32 cellular contexts compared by ENCODE assay signal in genomic region chr2:113920996-113921395, GRCh38. TPM values are rescaled to one million over a fixed set of nuclear protein-coding genes. Genes with fewer than 3 reads are reported as not detected.
DNase-seq lines count a peak whose midpoint lies in the region; ATAC-seq, FAIRE-seq and TF ChIP-seq lines count a peak whose summit lies in the region.
"Had no signal": no experiment of that assay in that cellular context is flagged by ENCODE, and none has a peak within 500 bp of the region (broad histone marks: within the 10 kb centered on the region; RNA-seq: fewer than 3 reads in every experiment).

No MANE protein-coding gene starts in this region.

- H3K27me3 ChIP-seq in naive thymus-derived CD4-positive, alpha-beta T cell (ENCODE audit: control insufficient read depth in 2 of 2, insufficient read depth in 2 of 2, low read length in 2 of 2), result no peaks in the 10 kb centered on the region
- no peaks in the 10 kb centered on the region for H3K27me3 ChIP-seq in smooth muscle cell (ENCODE audit: low read depth)
- H3K27me3 ChIP-seq: body of pancreas, esophagus squamous epithelium, pancreas had no signal

- H3K9ac ChIP-seq in smooth muscle cell (ENCODE audit: low read depth), result no peak overlapping the region
- H3K9ac ChIP-seq: KMS-11 had no signal

- H3K79me2 ChIP-seq in smooth muscle cell (ENCODE audit: low read depth), result peaks cover 100% of the 10 kb centered on the region

- peaks cover 100% of the 10 kb centered on the region for H4K20me1 ChIP-seq in smooth muscle cell (ENCODE audit: low read depth)

- no peak overlapping the region for H3K4me3 ChIP-seq in naive thymus-derived CD4-positive, alpha-beta T cell (ENCODE audit: low read length)
- no peak overlapping the region for H3K4me3 ChIP-seq in smooth muscle cell
- H3K4me3 ChIP-seq: body of pancreas, esophagus squamous epithelium, pancreas had no signal

- FAIRE-seq in GM19239 (lab: Jason Lieb, UNC), result peak; percentile 44
- FAIRE-seq: D721Med, endometrium, pancreas had no signal

- H3K9me3 Mint-ChIP-seq in activated CD8-positive, alpha-beta T cell treated with anti-CD3 and anti-CD28 coated beads for 36 hours, result peaks cover 2% of the 10 kb centered on the region
- no peaks in the 10 kb centered on the region for H3K9me3 Mint-ChIP-seq in activated CD8-positive, alpha-beta T cell treated with anti-CD3 and anti-CD28 coated beads, Interleukin-2, amount 10 ng/mL, durations not matched to agents 7 days and 5 days (ENCODE audit: insufficient read depth)
- no peaks in the 10 kb centered on the region for H3K9me3 Mint-ChIP-seq in naive thymus-derived CD4-positive, alpha-beta T cell
- H3K9me3 Mint-ChIP-seq: H9; nephron progenitor cell; T-helper 1 cell treated with Interleukin-12 subunit alpha and Interleukin-12 subunit beta and Interleukin-4 antibody, amounts not matched to agents 30 μg/mL and 1 μg/mL, for 36 hours had no signal

- peak overlapping the region; percentile 28 for H3K27ac Mint-ChIP-seq in activated CD8-positive, alpha-beta T cell treated with anti-CD3 and anti-CD28 coated beads for 36 hours
- no peak overlapping the region for H3K27ac Mint-ChIP-seq in activated CD8-positive, alpha-beta T cell treated with anti-CD3 and anti-CD28 coated beads, Interleukin-2, amount 10 ng/mL, durations not matched to agents 7 days and 5 days
- H3K27ac Mint-ChIP-seq in naive thymus-derived CD4-positive, alpha-beta T cell, result peak overlapping the region in 2 of 9 donors; percentile 11 to 89
- H3K27ac Mint-ChIP-seq: H9; nephron progenitor cell; T-helper 1 cell treated with Interleukin-12 subunit alpha and Interleukin-12 subunit beta and Interleukin-4 antibody, amounts not matched to agents 30 μg/mL and 1 μg/mL, for 36 hours had no signal

- no peak for TF ChIP-seq CTCF in activated CD8-positive, alpha-beta T cell treated with anti-CD3 and anti-CD28 coated beads for 36 hours (IDR thresholded peaks at IDR 0.05)
- TF ChIP-seq CTCF in smooth muscle cell (IDR thresholded peaks at IDR 0.05; ENCODE audit: borderline replicate concordance, insufficient read depth, poor library complexity, severe bottlenecking), result no peak

- DNase-seq in activated CD8-positive, alpha-beta T cell treated with anti-CD3 and anti-CD28 coated beads for 36 hours, result no peak
- no peak for DNase-seq in activated CD8-positive, alpha-beta T cell treated with anti-CD3 and anti-CD28 coated beads, Interleukin-2, amount 10 ng/mL, durations not matched to agents 7 days and 5 days
- DNase-seq in GM19239 (ENCODE audit: insufficient read length, low spot score) (no peak), astrocyte of the hippocampus (ENCODE audit: low read depth, low spot score) (peak; percentile 44), smooth muscle cell (lab: John Stamatoyannopoulos, UW; ENCODE audit: unreplicated experiment) (no peak), NCI-H1694 (lab: John Stamatoyannopoulos, UW) (no peak)
- DNase-seq in naive thymus-derived CD4-positive, alpha-beta T cell, result no peak
- DNase-seq in central memory CD4-positive, alpha-beta T cell, result no peak
- DNase-seq: activated CD4-positive, alpha-beta T cell treated with anti-CD3 and anti-CD28 coated beads, Interleukin-2, amount 50 U/mL, for 4 hours; activated CD8-positive, alpha-beta memory T cell treated with anti-CD3 and anti-CD28 coated beads, Interleukin-2, amount 50 U/mL, for 48 hours; activated naive CD8-positive, alpha-beta T cell treated with anti-CD3 and anti-CD28 coated beads for 36 hours; body of pancreas; cerebellar nuclear complex; esophagus squamous epithelium; H9; hippocampal formation; left colon; NCI-H1417; NCI-H2029 treated with DMSO at 0.1 percent for 48 hours; NCI-H2227 treated with DMSO at 0.1 percent for 48 hours; NCI-H526; nephron progenitor cell; NK-92 treated with Interleukin-12 subunit alpha and Interleukin-12 subunit beta, amount 100 ng/mL, for 24 hours; pancreas; PC-3; stimulated activated naive CD4-positive, alpha-beta T cell had no signal

- no peak overlapping the region for H3K4me2 ChIP-seq in smooth muscle cell
- H3K4me2 ChIP-seq: KMS-11 had no signal

- H3K4me1 ChIP-seq in naive thymus-derived CD4-positive, alpha-beta T cell (ENCODE audit: control insufficient read depth in 2 of 2, insufficient read depth in 2 of 2, low read length in 2 of 2), result peaks cover 0 to 9% of the 10 kb centered on the region in 2 donors
- no peaks in the 10 kb centered on the region for H3K4me1 ChIP-seq in smooth muscle cell (ENCODE audit: low read depth)
- H3K4me1 ChIP-seq: body of pancreas, esophagus squamous epithelium, pancreas had no signal

- no peaks in the 10 kb centered on the region for H3K27me3 Mint-ChIP-seq in activated CD8-positive, alpha-beta T cell treated with anti-CD3 and anti-CD28 coated beads for 36 hours
- H3K27me3 Mint-ChIP-seq in activated CD8-positive, alpha-beta T cell treated with anti-CD3 and anti-CD28 coated beads, Interleukin-2, amount 10 ng/mL, durations not matched to agents 7 days and 5 days (ENCODE audit: low read depth), result no peaks in the 10 kb centered on the region
- H3K27me3 Mint-ChIP-seq in naive thymus-derived CD4-positive, alpha-beta T cell, result no peaks in the 10 kb centered on the region
- H3K27me3 Mint-ChIP-seq: activated naive CD8-positive, alpha-beta T cell treated with anti-CD3 and anti-CD28 coated beads for 36 hours had no signal

- peaks cover 39% of the 10 kb centered on the region for H3K4me1 Mint-ChIP-seq in activated CD8-positive, alpha-beta T cell treated with anti-CD3 and anti-CD28 coated beads for 36 hours (ENCODE audit: low read depth)
- H3K4me1 Mint-ChIP-seq in activated CD8-positive, alpha-beta T cell treated with anti-CD3 and anti-CD28 coated beads, Interleukin-2, amount 10 ng/mL, durations not matched to agents 7 days and 5 days (ENCODE audit: low read depth), result peaks cover 35% of the 10 kb centered on the region
- H3K4me1 Mint-ChIP-seq in naive thymus-derived CD4-positive, alpha-beta T cell, result peaks cover 30 to 48% (median 39%) of the 10 kb centered on the region in 7 donors
- H3K4me1 Mint-ChIP-seq: H9, nephron progenitor cell had no signal

- peak overlapping the region; percentile 3 for H3K27ac ChIP-seq in naive thymus-derived CD4-positive, alpha-beta T cell (ENCODE audit: low read depth, low read length)
- no peak overlapping the region for H3K27ac ChIP-seq in smooth muscle cell (ENCODE audit: low read depth)
- H3K27ac ChIP-seq: 22Rv1, body of pancreas, esophagus squamous epithelium, KMS-11, pancreas had no signal

- ATAC-seq in activated CD8-positive, alpha-beta T cell treated with anti-CD3 and anti-CD28 coated beads for 36 hours, result no peak
- no peak for ATAC-seq in activated CD8-positive, alpha-beta T cell treated with anti-CD3 and anti-CD28 coated beads, Interleukin-2, amount 10 ng/mL, durations not matched to agents 7 days and 5 days
- ATAC-seq in naive thymus-derived CD4-positive, alpha-beta T cell, result no peak
- ATAC-seq: activated CD4-positive, CD25-positive, alpha-beta regulatory T cell treated with anti-CD3 and anti-CD28 coated beads, Interleukin-2, amount 50 U/mL, for 24 hours; body of pancreas; left colon; pancreas; PC-3 had no signal

- intact Hi-C loops in activated CD8-positive, alpha-beta T cell treated with anti-CD3 and anti-CD28 coated beads for 36 hours (cut with micrococcal nuclease), result loop anchor here (5.0 kb wide), 1 partner anchor 34 kb away; no protein-coding TSS in a partner anchor
- intact Hi-C loops in naive thymus-derived CD4-positive, alpha-beta T cell (cut with micrococcal nuclease), result loop anchor here in 1 of 2 donors (5.0 kb wide), 2 partner anchors 34 to 36 kb away; no protein-coding TSS in a partner anchor

- 95% methylated on average over 3 of the region's 3 CpGs for WGBS in smooth muscle cell (ENCODE audit: low lambda C conversion rate)

- no peak overlapping the region for H2AFZ ChIP-seq in smooth muscle cell (ENCODE audit: low read depth)

- CTCF ChIA-PET in activated CD8-positive, alpha-beta T cell treated with anti-CD3 and anti-CD28 coated beads for 36 hours (lab: Charles Lee), result no interaction called here
- CTCF ChIA-PET in activated CD8-positive, alpha-beta T cell treated with anti-CD3 and anti-CD28 coated beads, Interleukin-2, amount 10 ng/mL, durations not matched to agents 7 days and 5 days (lab: Charles Lee), result no interaction called here
- CTCF ChIA-PET in naive thymus-derived CD4-positive, alpha-beta T cell (lab: Charles Lee), result no interaction called here

- H3K9me3 ChIP-seq in naive thymus-derived CD4-positive, alpha-beta T cell (ENCODE audit: control insufficient read depth in 2 of 3, low read length in 3 of 3), result no peaks in the 10 kb centered on the region
- no peaks in the 10 kb centered on the region for H3K9me3 ChIP-seq in smooth muscle cell (replicated peaks; ENCODE audit: low read depth)
- H3K9me3 ChIP-seq: body of pancreas, esophagus squamous epithelium, pancreas had no signal

- POLR2A ChIA-PET in activated CD8-positive, alpha-beta T cell treated with anti-CD3 and anti-CD28 coated beads for 36 hours (lab: Charles Lee), result interaction anchor here (1.0 kb wide), 1 partner anchor 14 kb away, joined by 5 read pairs; no protein-coding TSS in a partner anchor
- POLR2A ChIA-PET in activated CD8-positive, alpha-beta T cell treated with anti-CD3 and anti-CD28 coated beads, Interleukin-2, amount 10 ng/mL, durations not matched to agents 7 days and 5 days (lab: Charles Lee), result interaction anchor here (0.6 kb wide), 1 partner anchor 9 kb away, joined by 3 read pairs; no protein-coding TSS in a partner anchor
- POLR2A ChIA-PET in naive thymus-derived CD4-positive, alpha-beta T cell (lab: Charles Lee), result interaction anchor here (0.8 kb wide), 1 partner anchor 42 kb away, joined by 3 read pairs; no protein-coding TSS in a partner anchor

- no peak overlapping the region for H3K4me3 Mint-ChIP-seq in activated CD8-positive, alpha-beta T cell treated with anti-CD3 and anti-CD28 coated beads for 36 hours
- no peak overlapping the region for H3K4me3 Mint-ChIP-seq in activated CD8-positive, alpha-beta T cell treated with anti-CD3 and anti-CD28 coated beads, Interleukin-2, amount 10 ng/mL, durations not matched to agents 7 days and 5 days
- peak overlapping the region in 1 of 10 donors; percentile 14 for H3K4me3 Mint-ChIP-seq in naive thymus-derived CD4-positive, alpha-beta T cell
- H3K4me3 Mint-ChIP-seq: activated naive CD8-positive, alpha-beta T cell treated with anti-CD3 and anti-CD28 coated beads for 36 hours; H9; nephron progenitor cell; T-helper 1 cell treated with Interleukin-12 subunit alpha and Interleukin-12 subunit beta and Interleukin-4 antibody, amounts not matched to agents 30 μg/mL and 1 μg/mL, for 36 hours had no signal

- H3K36me3 ChIP-seq in naive thymus-derived CD4-positive, alpha-beta T cell (ENCODE audit: control insufficient read depth in 2 of 3, insufficient read depth in 3 of 3, low read length in 3 of 3), result peaks cover 12 to 55% (median 13%) of the 10 kb centered on the region in 3 experiments
- H3K36me3 ChIP-seq in smooth muscle cell (ENCODE audit: low read depth), result peaks cover 12% of the 10 kb centered on the region

- H3F3A ChIP-seq in smooth muscle cell (ENCODE audit: low read depth), result peaks cover 3% of the 10 kb centered on the region

- peaks cover 57% of the 10 kb centered on the region for H3K36me3 Mint-ChIP-seq in activated CD8-positive, alpha-beta T cell treated with anti-CD3 and anti-CD28 coated beads for 36 hours (ENCODE audit: low read depth)
- peaks cover 51% of the 10 kb centered on the region for H3K36me3 Mint-ChIP-seq in activated CD8-positive, alpha-beta T cell treated with anti-CD3 and anti-CD28 coated beads, Interleukin-2, amount 10 ng/mL, durations not matched to agents 7 days and 5 days (ENCODE audit: low read depth)
- H3K36me3 Mint-ChIP-seq in naive thymus-derived CD4-positive, alpha-beta T cell, result peaks cover 19 to 50% (median 31%) of the 10 kb centered on the region in 5 donors

RNA-seq across cellular contexts. Expression of gene ACTR3, which starts 31.1 kb away (rescaled TPM):
- 100 to 1,000 TPM; 442 to 449 TPM for total RNA-seq in activated CD8-positive, alpha-beta T cell treated with anti-CD3 and anti-CD28 coated beads for 36 hours
- total RNA-seq in activated CD8-positive, alpha-beta T cell treated with anti-CD3 and anti-CD28 coated beads, Interleukin-2, amount 10 ng/mL, durations not matched to agents 7 days and 5 days, result 100 to 1,000 TPM; 599 to 604 TPM
- total RNA-seq in naive thymus-derived CD4-positive, alpha-beta T cell, result 100 to 1,000 TPM; 172 to 612 (median 213) TPM
- 100 to 1,000 TPM; 438 to 486 TPM for polyA plus RNA-seq in naive thymus-derived CD4-positive, alpha-beta T cell
- 257 and 263 TPM in 2 replicates for total RNA-seq in smooth muscle cell
- polyA plus RNA-seq in smooth muscle cell, result 173 and 199 TPM in 2 replicates
